In genomic region chr7:75955293-75955938, GRCh38 we compare ENCODE assay signal across 20 cellular contexts. TPM values are rescaled to one million over a fixed set of nuclear protein-coding genes. Genes with fewer than 3 reads are reported as not detected.
DNase-seq lines count a peak whose midpoint lies in the region; ATAC-seq and TF ChIP-seq lines count a peak whose summit lies in the region.
"Had no signal": no experiment of that assay in that cellular context is flagged by ENCODE, and none has a peak within 500 bp of the region (broad histone marks: within the 10 kb centered on the region; RNA-seq: fewer than 3 reads in every experiment).

No MANE protein-coding gene starts in this region.

- H3K4me3 ChIP-seq in BLaER1 treated with 17β-estradiol and CSF1 and Interleukin-3, amounts not matched to agents 10 nM and 100 nM = no peak overlapping the region
- no peak overlapping the region for H3K4me3 ChIP-seq in psoas muscle

- H3K36me3 ChIP-seq in BLaER1 treated with 17β-estradiol and CSF1 and Interleukin-3, amounts not matched to agents 10 nM and 100 nM = peaks cover 54 to 71% (median 64%) of the 10 kb centered on the region in 11 experiments
- peaks cover 0 to 47% of the 10 kb centered on the region in 2 donors for H3K36me3 ChIP-seq in psoas muscle (ENCODE audit: insufficient read depth in 1 of 2, low read depth in 1 of 2)

- H3K4me1 ChIP-seq in BLaER1 treated with 17β-estradiol and CSF1 and Interleukin-3, amounts not matched to agents 10 nM and 100 nM = peaks cover 21 to 59% (median 41%) of the 10 kb centered on the region in 10 experiments
- H3K4me1 ChIP-seq in psoas muscle = peaks cover 37% of the 10 kb centered on the region

- 27 to 40% (median 36%) methylated on average over 13 of the region's 13 CpGs for WGBS in psoas muscle, 3 donors

- no peaks in the 10 kb centered on the region for H3K27me3 ChIP-seq in BLaER1 treated with 17β-estradiol and CSF1 and Interleukin-3, amounts not matched to agents 10 nM and 100 nM
- H3K27me3 ChIP-seq in psoas muscle (ENCODE audit: insufficient read depth in 3 of 3, low read length in 2 of 3) = no peaks in the 10 kb centered on the region

- no peaks in the 10 kb centered on the region for H3K9me3 ChIP-seq in BLaER1 treated with 17β-estradiol and CSF1 and Interleukin-3, amounts not matched to agents 10 nM and 100 nM (replicated peaks in 1 of 11)
- no peaks in the 10 kb centered on the region for H3K9me3 ChIP-seq in psoas muscle

- DNase-seq in left kidney (ENCODE audit: low read depth, low spot score) = peak; percentile 66
- DNase-seq in psoas muscle = peak in 1 of 2 donors; percentile 59
- DNase-seq in activated T-cell treated with anti-CD3 and anti-CD28 coated beads, Interleukin-2, amount 50 U/mL, for 48 hours = no peak
- DNase-seq in LoVo (ENCODE audit: low spot score) = no peak
- no peak for DNase-seq in stimulated activated naive CD4-positive, alpha-beta T cell (lab: John Stamatoyannopoulos, UW)
- DNase-seq: activated CD4-positive, alpha-beta memory T cell treated with anti-CD3 and anti-CD28 coated beads, Interleukin-2, amount 10 ng/mL, durations not matched to agents 7 days and 5 days; activated CD4-positive, CD25-positive, alpha-beta regulatory T cell; activated effector memory CD4-positive, alpha-beta T cell treated with Interleukin-2 at 50 U/mL for 16 hours; activated naive CD8-positive, alpha-beta T cell treated with anti-CD3 and anti-CD28 coated beads, Interleukin-2, amount 50 U/mL, for 24 hours; natural killer cell; NCI-H1048; NCI-H187; NCI-H524 treated with DMSO at 0.1 percent for 48 hours; stimulated activated CD4-positive, alpha-beta T cell treated with anti-CD3 and anti-CD28 coated beads, Interleukin-12 subunit alpha, Interleukin-12 subunit beta, amount 100 ng/mL, for 4 hours; stimulated activated CD4-positive, alpha-beta T cell treated with anti-CD3 and anti-CD28 coated beads, Interleukin-4, amount 100 ng/mL, for 1 hour had no signal

- intact Hi-C loops in psoas muscle (cut with DNase I) = loop anchor here in 1 of 2 donors (10.0 kb wide), 1 partner anchor 49 kb away; no protein-coding TSS in a partner anchor

- H3K9ac ChIP-seq in BLaER1 treated with 17β-estradiol and CSF1 and Interleukin-3, amounts not matched to agents 10 nM and 100 nM = no peak overlapping the region
- H3K9ac ChIP-seq: parathyroid adenoma had no signal

- peak in 3 of 4 donors; percentile 42 to 67 (median 47) for ATAC-seq in psoas muscle
- no peak for ATAC-seq in activated CD4-positive, CD25-positive, alpha-beta regulatory T cell treated with anti-CD3 and anti-CD28 coated beads, Interleukin-2, amount 50 U/mL, for 24 hours
- ATAC-seq: activated naive CD8-positive, alpha-beta T cell treated with anti-CD3 and anti-CD28 coated beads, Interleukin-2, amount 50 U/mL, for 24 hours; natural killer cell; right cardiac atrium had no signal

- H4K20me1 ChIP-seq in BLaER1 treated with 17β-estradiol and CSF1 and Interleukin-3, amounts not matched to agents 10 nM and 100 nM = peaks cover 6 to 74% (median 35%) of the 10 kb centered on the region in 11 experiments; a peak in 19 of 22 replicates

- H3K27ac ChIP-seq in BLaER1 treated with 17β-estradiol and CSF1 and Interleukin-3, amounts not matched to agents 10 nM and 100 nM = no peak overlapping the region
- H3K27ac ChIP-seq in VCaP = peak overlapping the region; percentile 81; the same call in 1 of the 2 replicates
- peak overlapping the region; percentile 62 for H3K27ac ChIP-seq in psoas muscle
- H3K27ac ChIP-seq: parathyroid adenoma had no signal

- peak overlapping the region in 8 of 11 experiments; percentile 4 to 86 (median 32); a peak in 9 of 22 replicates for H3K4me2 ChIP-seq in BLaER1 treated with 17β-estradiol and CSF1 and Interleukin-3, amounts not matched to agents 10 nM and 100 nM

- TF ChIP-seq CTCF in VCaP (conservative IDR thresholded peaks at IDR 0.05) (no peak), psoas muscle (IDR thresholded peaks at IDR 0.05) (no peak)

RNA-seq across cellular contexts. Expression of gene TMEM120A, which starts 39.0 kb away (rescaled TPM):
- 100 to 1,000 TPM in 1 of 4 donors, 10 to 100 TPM in 3; 70.1 to 103 (median 87.1) TPM for total RNA-seq in psoas muscle
- polyA plus RNA-seq in psoas muscle = 100 to 1,000 TPM; 106 to 185 (median 107) TPM

RNA-seq across cellular contexts. Expression of gene POR, which starts 40.5 kb away (rescaled TPM):
- total RNA-seq in psoas muscle = 100 to 1,000 TPM in 2 of 4 donors, 10 to 100 TPM in 2; 48.8 to 206 (median 117) TPM
- polyA plus RNA-seq in psoas muscle = 100 to 1,000 TPM in 2 of 3 donors, 10 to 100 TPM in 1; 81.4 to 288 (median 138) TPM

Comparison
In these comparisons a context has a peak if more than half of its experiments do, and no peak if none do; other contexts are left out.
1. H3K27ac ChIP-seq: peak in VCaP (single experiment) and psoas muscle (single experiment); none in BLaER1 treated with 17β-estradiol and CSF1 and Interleukin-3, amounts not matched to agents 10 nM and 100 nM (0 of 11).
2. ATAC-seq: peak in psoas muscle (3 of 4); none in activated CD4-positive, CD25-positive, alpha-beta regulatory T cell treated with anti-CD3 and anti-CD28 coated beads, Interleukin-2, amount 50 U/mL, for 24 hours (0 of 2).